In the genomic region with DNA sequence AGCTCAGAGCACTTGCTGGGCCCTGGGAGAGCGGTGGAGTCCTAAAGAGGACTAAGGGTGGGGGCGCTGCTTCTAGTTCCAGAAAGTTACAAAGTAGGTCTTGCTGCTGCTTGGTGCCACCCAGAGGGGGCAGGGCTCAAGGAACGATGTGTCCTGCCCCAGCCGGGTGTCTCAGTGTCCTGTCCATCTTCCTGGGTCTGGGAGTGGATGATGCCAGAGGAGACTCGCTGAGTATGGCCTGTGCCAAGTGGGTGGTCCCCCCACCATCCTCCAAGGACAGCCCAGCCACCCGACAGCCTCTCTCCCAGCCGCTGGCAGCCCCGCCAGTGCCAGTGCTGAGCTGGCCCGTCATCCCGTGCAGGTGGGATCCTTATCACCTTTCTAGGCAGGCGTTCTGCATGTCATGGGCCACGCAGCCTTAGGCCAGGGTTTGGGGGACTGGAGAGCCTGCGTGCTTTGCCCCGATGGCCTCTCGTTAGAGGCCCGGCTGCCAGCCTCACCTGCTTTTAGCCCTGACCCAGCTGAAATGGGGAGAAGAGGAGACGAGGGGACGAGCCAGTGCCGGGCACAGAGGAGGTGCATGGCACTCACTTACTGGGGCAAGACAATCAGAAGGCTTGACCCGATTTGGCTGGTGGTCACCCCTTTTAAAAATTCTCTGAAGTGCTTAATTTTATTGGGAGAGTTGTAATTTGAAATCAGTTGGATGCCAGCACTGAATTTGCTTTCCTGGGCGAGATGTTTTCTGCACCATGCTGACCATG, we compare ENCODE assay signal across 25 cellular contexts. TPM values are rescaled to one million over a fixed set of nuclear protein-coding genes. Genes with fewer than 3 reads are reported as not detected.
DNase-seq lines count a peak whose midpoint lies in the region; ATAC-seq, FAIRE-seq and TF ChIP-seq lines count a peak whose summit lies in the region.
"Had no signal": no experiment of that assay in that cellular context is flagged by ENCODE, and none has a peak within 500 bp of the region (broad histone marks: within the 10 kb centered on the region; RNA-seq: fewer than 3 reads in every experiment).

No MANE protein-coding gene starts in this region.

- intact Hi-C loops in esophagus muscularis mucosa (cut with DNase I): no loop called here
- intact Hi-C loops in kidney (cut with DNase I): no loop called here

- TF ChIP-seq POLR2A in esophagus muscularis mucosa (IDR thresholded peaks at IDR 0.05; ENCODE audit: low read depth): no peak

- peaks cover 51 to 100% (median 83%) of the 10 kb centered on the region in 4 donors for H3K4me1 ChIP-seq in esophagus muscularis mucosa
- no peaks in the 10 kb centered on the region for H3K4me1 ChIP-seq in kidney (ENCODE audit: control insufficient read depth in 1 of 2, insufficient read depth in 1 of 2, low read depth in 1 of 2, low read length in 2 of 2)
- peaks cover 36% of the 10 kb centered on the region for H3K4me1 ChIP-seq in rectal smooth muscle tissue (ENCODE audit: control insufficient read depth, insufficient read depth, low read length)

- peak; percentile 65 for DNase-seq in H7
- no peak for DNase-seq in esophagus muscularis mucosa (ENCODE audit: extremely low spot score)
- peak; percentile 68 for DNase-seq in kidney
- DNase-seq in Kasumi-1 (lab: John Stamatoyannopoulos, UW): no peak
- no peak for DNase-seq in globus pallidus (ENCODE audit: low spot score)
- DNase-seq: activated CD4-positive, alpha-beta T cell treated with anti-CD3 and anti-CD28 coated beads for 36 hours; activated CD8-positive, alpha-beta T cell treated with anti-CD3 and anti-CD28 coated beads for 36 hours; activated naive CD4-positive, alpha-beta T cell treated with anti-CD3 and anti-CD28 coated beads for 36 hours; adrenal gland; brain microvascular endothelial cell; CD4-positive, CD25-positive, alpha-beta regulatory T cell; Karpas-422; mammary epithelial cell; NCI-H1417; NCI-H2029; NCI-H69; PC-3 had no signal

- no peak for TF ChIP-seq EP300 in esophagus muscularis mucosa (IDR thresholded peaks at IDR 0.05)

- peak overlapping the region; percentile 84 to 92 (median 88) for H3K27ac ChIP-seq in esophagus muscularis mucosa (replicated peaks in 1 of 4)
- H3K27ac ChIP-seq in kidney (ENCODE audit: low read depth in 2 of 2, low read length in 2 of 2): no peak overlapping the region
- H3K27ac ChIP-seq in rectal smooth muscle tissue (ENCODE audit: low read depth, low read length): peak overlapping the region; percentile 91
- H3K27ac ChIP-seq: adrenal gland, brain microvascular endothelial cell had no signal

- H3K4me3 ChIP-seq in H7 (ENCODE audit: insufficient read depth, low read depth, low read length) (no peak overlapping the region), esophagus muscularis mucosa (no peak overlapping the region), kidney (ENCODE audit: low read length in 2 of 2) (no peak overlapping the region), rectal smooth muscle tissue (ENCODE audit: low read length) (no peak overlapping the region)
- H3K4me3 ChIP-seq: adrenal gland had no signal

- WGBS in esophagus muscularis mucosa: 79% methylated on average over 20 of the region's 21 CpGs

- no peak for ATAC-seq in GM18520 (IDR thresholded peaks at IDR 0.05; ENCODE audit: unreplicated experiment)
- ATAC-seq in HG03442 (IDR thresholded peaks at IDR 0.05; ENCODE audit: unreplicated experiment): no peak
- ATAC-seq: activated CD4-positive, alpha-beta T cell treated with anti-CD3 and anti-CD28 coated beads for 36 hours; activated CD8-positive, alpha-beta T cell treated with anti-CD3 and anti-CD28 coated beads for 36 hours; HepG2; PC-3; sciatic nerve; stimulated activated memory B cell treated with anti-CD40 and anti-IgM and Interleukin-4, amounts not matched to agents 10 μg/mL and 1 μg/mL and 100 μg/mL, for 72 hours had no signal

- H3K9me3 ChIP-seq in esophagus muscularis mucosa (no peaks in the 10 kb centered on the region), kidney (ENCODE audit: control insufficient read depth in 1 of 2, low read length in 2 of 2) (no peaks in the 10 kb centered on the region)
- H3K9me3 ChIP-seq: adrenal gland had no signal

- no peak overlapping the region for H3K9ac ChIP-seq in kidney (ENCODE audit: low read length in 2 of 2)
- H3K9ac ChIP-seq in rectal smooth muscle tissue (ENCODE audit: low read length): no peak overlapping the region

- TF ChIP-seq CTCF in esophagus muscularis mucosa (IDR thresholded peaks at IDR 0.05) (no peak), kidney (IDR thresholded peaks at IDR 0.05; ENCODE audit: borderline replicate concordance, extremely low read depth, insufficient read depth) (no peak)

- no peak for FAIRE-seq in kidney (lab: Jason Lieb, UNC)
- FAIRE-seq: D721Med, HepG2 had no signal

- H3K36me3 ChIP-seq in H7 (replicated peaks; ENCODE audit: control insufficient read depth, insufficient read depth, low read length): no peaks in the 10 kb centered on the region
- no peaks in the 10 kb centered on the region for H3K36me3 ChIP-seq in esophagus muscularis mucosa
- H3K36me3 ChIP-seq in kidney (ENCODE audit: control insufficient read depth in 1 of 2, insufficient read depth in 2 of 2, low read length in 2 of 2): no peaks in the 10 kb centered on the region
- no peaks in the 10 kb centered on the region for H3K36me3 ChIP-seq in rectal smooth muscle tissue (ENCODE audit: control insufficient read depth, insufficient read depth, low read length)
- H3K36me3 ChIP-seq: adrenal gland, brain microvascular endothelial cell had no signal

- H3K27me3 ChIP-seq in H7 (ENCODE audit: control insufficient read depth, insufficient read depth, low read length): peaks cover 5% of the 10 kb centered on the region
- H3K27me3 ChIP-seq in esophagus muscularis mucosa: peaks cover 0 to 4% (median 0%) of the 10 kb centered on the region in 4 donors
- no peaks in the 10 kb centered on the region for H3K27me3 ChIP-seq in rectal smooth muscle tissue (ENCODE audit: control insufficient read depth, insufficient read depth, low read length)
- H3K27me3 ChIP-seq: adrenal gland had no signal

RNA-seq across cellular contexts. Expression of a gene that starts 5.6 kb away (rescaled TPM):
- total RNA-seq in H7 (2014; rRNA removed; shearing (Covaris generic)): 13.3 and 29.5 TPM in 2 replicates
- total RNA-seq in esophagus muscularis mucosa (10 to 100 TPM; 18.6 to 89.9 (median 40.8) TPM), kidney (4.8 TPM)
- 1.5 TPM for polyA plus RNA-seq in kidney (ENCODE audit: insufficient read depth, low read depth, low replicate concordance)
- total RNA-seq: A172 had no signal
- polyA plus RNA-seq: CD4-positive, CD25-positive, alpha-beta regulatory T cell had no signal

RNA-seq across cellular contexts. Expression of a gene that starts 55.5 kb away (rescaled TPM):
- total RNA-seq in H7 (2014; rRNA removed; shearing (Covaris generic)): 44.6 and 45.3 TPM in 2 replicates
- total RNA-seq in esophagus muscularis mucosa: 10 to 100 TPM; 69.3 to 90.6 (median 72.7) TPM
- total RNA-seq in kidney: 56.3 TPM
- 149 TPM for polyA plus RNA-seq in kidney (ENCODE audit: insufficient read depth, low read depth, low replicate concordance)

Comparison
In these comparisons a context has a peak if more than half of its experiments do, and no peak if none do; other contexts are left out.
1. DNase-seq: peak in H7 (single experiment) and kidney (single experiment); none in esophagus muscularis mucosa (single experiment), Kasumi-1 (0 of 2) and globus pallidus (single experiment).
2. H3K27ac ChIP-seq: peak in esophagus muscularis mucosa (4 of 4) and rectal smooth muscle tissue (single experiment); none in kidney (0 of 2).